In the genomic region with DNA sequence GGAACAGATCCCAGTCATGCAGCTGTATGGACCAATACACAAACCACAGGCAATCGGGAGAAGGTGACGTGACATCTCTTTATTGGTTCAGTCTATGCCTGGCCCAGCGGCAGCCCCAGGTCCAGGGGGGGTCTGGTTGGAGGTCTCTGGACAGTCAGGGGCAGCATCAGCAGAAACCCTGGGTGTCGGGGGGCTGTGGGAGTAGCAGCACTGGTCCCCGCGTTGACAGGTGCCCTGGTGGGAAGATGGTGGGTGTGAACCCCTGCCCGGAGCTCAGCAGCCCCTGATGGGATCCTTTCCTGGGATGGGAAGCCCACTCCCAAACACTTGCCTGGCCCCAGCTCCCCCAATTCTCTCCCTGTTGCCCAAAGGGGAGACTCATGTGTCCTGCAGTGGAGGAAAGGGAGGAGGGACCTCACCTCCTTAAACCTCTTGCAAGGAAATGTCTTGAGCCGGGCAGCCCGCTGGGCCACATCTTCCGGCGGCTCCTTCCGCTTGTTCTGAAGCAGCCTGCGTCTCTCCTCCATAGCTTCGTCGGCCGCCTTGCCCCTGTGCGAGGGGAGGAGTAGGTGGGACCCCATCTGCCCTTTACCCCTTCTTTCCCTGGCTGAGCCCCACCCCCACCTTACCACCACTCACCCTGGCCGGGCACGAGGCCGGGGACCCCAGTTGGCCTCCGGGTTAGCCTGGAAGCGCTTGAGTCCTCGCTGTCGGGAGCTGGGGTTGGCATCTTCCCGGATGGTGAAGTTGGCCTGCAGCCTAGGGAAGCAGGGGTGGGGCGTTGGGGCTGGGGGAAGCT, we compare ENCODE assay signal across 10 cellular contexts.
A peak's percentile ranks its signal among the peaks of the same experiment; 100 is the strongest.
DNase-seq lines count a peak whose midpoint lies in the region; ATAC-seq lines count a peak whose summit lies in the region.
"Had no signal": no experiment of that assay in that cellular context is flagged by ENCODE, and none has a peak within 500 bp of the region (broad histone marks: within the 10 kb centered on the region; RNA-seq: fewer than 3 reads in every experiment).

No MANE protein-coding gene starts in this region.

- peak overlapping the region; percentile 98 for H3K27ac ChIP-seq in BLaER1
- H3K27ac ChIP-seq: parathyroid adenoma, SK-N-MC had no signal

- H3K9me3 Mint-ChIP-seq in memory B cell: no peaks in the 10 kb centered on the region

- peak overlapping the region; percentile 67 for H3K4me3 ChIP-seq in BLaER1
- H3K4me3 ChIP-seq: SK-N-MC had no signal

- peak overlapping the region; percentile 92 for H3K27ac Mint-ChIP-seq in memory B cell

- H3K4me1 ChIP-seq in BLaER1: peaks cover 64% of the 10 kb centered on the region

- H4K20me1 ChIP-seq in BLaER1: peaks cover 21% of the 10 kb centered on the region

- no peaks in the 10 kb centered on the region for H3K27me3 Mint-ChIP-seq in memory B cell

- peak overlapping the region; percentile 86 for H3K4me3 Mint-ChIP-seq in memory B cell

- peaks cover 33% of the 10 kb centered on the region for H3K4me1 Mint-ChIP-seq in memory B cell

- peak overlapping the region; percentile 99 for H3K4me2 ChIP-seq in BLaER1

- H3K9ac ChIP-seq in BLaER1: peak overlapping the region; percentile 87
- H3K9ac ChIP-seq: parathyroid adenoma had no signal

- H3K9me3 ChIP-seq in BLaER1: no peaks in the 10 kb centered on the region

- peak; percentile 57 to 61 for DNase-seq in activated T-cell treated with anti-CD3 and anti-CD28 coated beads, Interleukin-2, amount 50 U/mL, for 48 hours
- DNase-seq in memory B cell (ENCODE audit: low spot score in 2 of 2) (peak in 1 of 2 donors; percentile 49), NCI-H748 treated with DMSO at 0.1 percent for 48 hours (lab: John Stamatoyannopoulos, UW) (no peak), glomerular visceral epithelial cell (ENCODE audit: extremely low spot score) (no peak), DMS79 (lab: John Stamatoyannopoulos, UW) (no peak), NCI-H2171 treated with DMSO at 0.1 percent for 48 hours (lab: John Stamatoyannopoulos, UW) (no peak)

- peaks cover 13% of the 10 kb centered on the region for H3K36me3 Mint-ChIP-seq in memory B cell

- peaks cover 34% of the 10 kb centered on the region for H3K36me3 ChIP-seq in BLaER1

- H3K27me3 ChIP-seq in BLaER1: no peaks in the 10 kb centered on the region

- peak; percentile 11 for ATAC-seq in GM19455 (IDR thresholded peaks at IDR 0.05; ENCODE audit: unreplicated experiment)
- peak; percentile 2 for ATAC-seq in memory B cell (ENCODE audit: low read depth)

Comparison
In these comparisons a context has a peak if more than half of its experiments do, and no peak if none do; other contexts are left out.
1. DNase-seq: peak in activated T-cell treated with anti-CD3 and anti-CD28 coated beads, Interleukin-2, amount 50 U/mL, for 48 hours (2 of 2); none in NCI-H748 treated with DMSO at 0.1 percent for 48 hours (single experiment), glomerular visceral epithelial cell (single experiment), DMS79 (single experiment) and NCI-H2171 treated with DMSO at 0.1 percent for 48 hours (single experiment).